21 cellular contexts compared by ENCODE assay signal in the genomic region with DNA sequence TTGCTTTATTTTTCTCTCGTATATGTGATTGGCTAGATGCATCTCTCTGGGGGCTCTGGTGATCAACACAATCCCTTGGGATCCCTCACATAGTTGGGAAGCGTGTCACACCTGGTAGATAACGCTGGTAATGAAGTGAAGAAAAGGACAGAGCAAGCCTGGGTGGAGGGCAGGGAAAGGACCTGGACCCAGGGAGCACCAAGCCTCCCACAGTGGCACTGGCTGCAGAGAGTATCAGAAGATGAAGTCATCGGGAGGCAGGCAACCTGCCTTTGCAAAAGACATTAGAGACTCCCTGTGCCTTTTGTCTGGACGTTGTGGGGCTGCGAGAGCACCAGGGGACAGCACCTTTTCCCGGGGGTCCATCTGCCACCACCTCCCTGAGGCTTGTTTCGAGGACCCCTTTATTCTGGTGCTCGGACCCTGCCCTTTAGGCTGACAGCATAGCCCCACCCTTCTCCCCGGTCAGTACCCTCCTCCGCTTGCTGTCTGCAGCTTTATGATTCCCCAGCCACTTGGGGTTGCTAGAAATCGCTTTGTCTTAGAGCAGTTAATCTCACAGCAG.
DNase-seq lines count a peak whose midpoint lies in the region; ATAC-seq and TF ChIP-seq lines count a peak whose summit lies in the region.
"Had no signal": no experiment of that assay in that cellular context is flagged by ENCODE, and none has a peak within 500 bp of the region (broad histone marks: within the 10 kb centered on the region; RNA-seq: fewer than 3 reads in every experiment).

No MANE protein-coding gene starts in this region.

- no peak overlapping the region for H3K9ac ChIP-seq in neuronal stem cell (ENCODE audit: low read depth, low read length, poor library complexity)

- H3K27me3 ChIP-seq in osteoblast (ENCODE audit: insufficient read depth, low read length) (no peaks in the 10 kb centered on the region), lower lobe of right lung (ENCODE audit: low read depth) (no peaks in the 10 kb centered on the region), neuronal stem cell (ENCODE audit: control insufficient read depth in 3 of 3, insufficient read depth in 3 of 3, low read depth in 1 of 3, low read length in 3 of 3) (no peaks in the 10 kb centered on the region)
- H3K27me3 ChIP-seq: BE2C, SJCRH30 had no signal

- H3K4me3 ChIP-seq in osteoblast (ENCODE audit: insufficient read depth, low read length): no peak overlapping the region
- H3K4me3 ChIP-seq in lower lobe of right lung: no peak overlapping the region
- H3K4me3 ChIP-seq in neuronal stem cell (ENCODE audit: low read length in 2 of 2): no peak overlapping the region
- H3K4me3 ChIP-seq: SJCRH30 had no signal

- H2BK15ac ChIP-seq in neuronal stem cell (ENCODE audit: low read length): no peak overlapping the region

- no peak overlapping the region for H2BK5ac ChIP-seq in neuronal stem cell (ENCODE audit: low read length)

- H3K4me1 Mint-ChIP-seq in chondrocyte (ENCODE audit: low read depth) (peaks cover 24% of the 10 kb centered on the region), HFFc6 (ENCODE audit: low read depth) (peaks cover 29% of the 10 kb centered on the region)
- H3K4me1 Mint-ChIP-seq: CD4-positive, alpha-beta memory T cell had no signal

- H3K18ac ChIP-seq in neuronal stem cell (ENCODE audit: low read length): no peak overlapping the region

- no peak overlapping the region for H3K4me3 Mint-ChIP-seq in chondrocyte (ENCODE audit: unreplicated experiment)
- H3K4me3 Mint-ChIP-seq in HFFc6: no peak overlapping the region
- H3K4me3 Mint-ChIP-seq: CD4-positive, alpha-beta memory T cell had no signal

- H4K8ac ChIP-seq in neuronal stem cell (ENCODE audit: low read depth, low read length): no peak overlapping the region

- no CpG with 5 or more reads among the region's 12 CpGs for WGBS in neuronal stem cell (ENCODE audit: extremely low coverage in 2 of 2, insufficient read length in 2 of 2, insufficient replicate concordance in 1 of 2), 2 donors

- H3K36me3 ChIP-seq in osteoblast (ENCODE audit: insufficient read depth, low read length) (peaks cover 15% of the 10 kb centered on the region), lower lobe of right lung (peaks cover 65% of the 10 kb centered on the region), neuronal stem cell (replicated peaks in 1 of 2; ENCODE audit: control insufficient read depth in 2 of 2, insufficient read depth in 2 of 2, low read length in 2 of 2) (peaks cover 27 to 86% of the 10 kb centered on the region in 2 donors)
- H3K36me3 ChIP-seq: BE2C, SJCRH30 had no signal

- no peak overlapping the region for H2AK5ac ChIP-seq in neuronal stem cell (ENCODE audit: low read depth, low read length)

- H3K4me2 ChIP-seq in osteoblast (ENCODE audit: insufficient read depth, low read length): no peak overlapping the region
- no peak overlapping the region for H3K4me2 ChIP-seq in neuronal stem cell (ENCODE audit: insufficient read depth, low read length, poor library complexity, severe bottlenecking)

- no peaks in the 10 kb centered on the region for H4K20me1 ChIP-seq in osteoblast (ENCODE audit: insufficient read depth, low read length)

- no peak for ATAC-seq in lower lobe of right lung

- no peak overlapping the region for H3K23ac ChIP-seq in neuronal stem cell (ENCODE audit: low read depth, low read length, poor library complexity)

- no peaks in the 10 kb centered on the region for H3K79me2 ChIP-seq in osteoblast (ENCODE audit: insufficient read depth, low read length)

- no peak overlapping the region for H3K4ac ChIP-seq in neuronal stem cell (ENCODE audit: low read length)

- H3K36me3 Mint-ChIP-seq in chondrocyte (ENCODE audit: low read depth) (peaks cover 19% of the 10 kb centered on the region), HFFc6 (ENCODE audit: low read depth) (0 out of 2 replicates have a peak, but pooled peaks cover 11% of the 10 kb centered on the region)
- H3K36me3 Mint-ChIP-seq: CD4-positive, alpha-beta memory T cell had no signal

- no peak for TF ChIP-seq CTCF in chondrocyte (IDR thresholded peaks at IDR 0.05)
- no peak for TF ChIP-seq CTCF in osteoblast (IDR thresholded peaks at IDR 0.05; ENCODE audit: extremely low read depth, low read depth, low read length)
- no peak for TF ChIP-seq CTCF in lower lobe of right lung (IDR thresholded peaks at IDR 0.05)
- no peak for TF ChIP-seq CTCF in HFFc6 (IDR thresholded peaks at IDR 0.05)

- no peaks in the 10 kb centered on the region for H3K79me1 ChIP-seq in neuronal stem cell (ENCODE audit: low read depth, low read length)

- H3K9me3 Mint-ChIP-seq in chondrocyte (ENCODE audit: low read depth) (no peaks in the 10 kb centered on the region), HFFc6 (no peaks in the 10 kb centered on the region)
- H3K9me3 Mint-ChIP-seq: CD4-positive, alpha-beta memory T cell had no signal

- intact Hi-C loops in lower lobe of right lung (cut with DNase I): no loop called here

- H3K9me3 ChIP-seq in osteoblast (ENCODE audit: low read depth, low read length) (no peaks in the 10 kb centered on the region), lower lobe of right lung (no peaks in the 10 kb centered on the region), neuronal stem cell (replicated peaks in 1 of 2; ENCODE audit: control insufficient read depth in 2 of 2, insufficient read depth in 1 of 2, low read depth in 1 of 2, low read length in 2 of 2) (no peaks in the 10 kb centered on the region)
- H3K9me3 ChIP-seq: BE2C, SJCRH30 had no signal

- no peak overlapping the region for H4K91ac ChIP-seq in neuronal stem cell (ENCODE audit: low read depth, low read length, poor library complexity)

- H3K27me3 Mint-ChIP-seq in chondrocyte (ENCODE audit: low read depth): no peaks in the 10 kb centered on the region
- H3K27me3 Mint-ChIP-seq in HFFc6 (ENCODE audit: insufficient read depth): no peaks in the 10 kb centered on the region; the same call in 1 of the 2 replicates

- no peak overlapping the region for H2BK120ac ChIP-seq in neuronal stem cell (ENCODE audit: low read depth, low read length)

- peak; percentile 10 for DNase-seq in EH (ENCODE audit: low read depth)
- DNase-seq in LHCN-M2 (ENCODE audit: low read depth): peak; percentile 14
- no peak for DNase-seq in chondrocyte (ENCODE audit: low spot score)
- peak; percentile 69 for DNase-seq in osteoblast (ENCODE audit: insufficient read length, low spot score, missing footprints)
- DNase-seq in lower lobe of right lung: no peak
- no peak for DNase-seq in HFFc6
- DNase-seq in foreskin melanocyte: no peak
- no peak for DNase-seq in neuronal stem cell (ENCODE audit: low spot score)
- DNase-seq: BE2C; Calu3; CD4-positive, alpha-beta memory T cell; H7; NCI-H1417; NCI-H187 treated with DMSO at 0.1 percent for 48 hours; NCI-H345; NCI-H526; NK-92 treated with Interleukin-12 subunit alpha and Interleukin-12 subunit beta, amount 100 ng/mL, for 24 hours; OCI-M1; SJCRH30; SW 1271 had no signal

- H3K27ac ChIP-seq in osteoblast (ENCODE audit: low read depth, low read length) (no peak overlapping the region), lower lobe of right lung (no peak overlapping the region), neuronal stem cell (replicated peaks; ENCODE audit: low read length) (no peak overlapping the region)
- H3K27ac ChIP-seq: RWPE1, SJCRH30 had no signal

- H3K27ac Mint-ChIP-seq in chondrocyte (ENCODE audit: unreplicated experiment) (peak overlapping the region; percentile 50), HFFc6 (no peak overlapping the region)
- H3K27ac Mint-ChIP-seq: CD4-positive, alpha-beta memory T cell had no signal

- no peak overlapping the region for H2BK12ac ChIP-seq in neuronal stem cell (ENCODE audit: low read length)

- H2AFZ ChIP-seq in osteoblast (ENCODE audit: low read length) (no peak overlapping the region), neuronal stem cell (ENCODE audit: low read length) (no peak overlapping the region)

- H3K4me1 ChIP-seq in osteoblast (ENCODE audit: insufficient read depth, low read length) (peaks cover 20% of the 10 kb centered on the region), lower lobe of right lung (no peaks in the 10 kb centered on the region), neuronal stem cell (ENCODE audit: control insufficient read depth in 2 of 2, insufficient read depth in 1 of 2, low read depth in 1 of 2, low read length in 2 of 2) (peaks cover 0 to 4% of the 10 kb centered on the region in 2 donors)
- H3K4me1 ChIP-seq: BE2C had no signal

- no peak overlapping the region for H3K14ac ChIP-seq in neuronal stem cell (ENCODE audit: low read length)

Comparison
In these comparisons a context has a peak if more than half of its experiments do, and no peak if none do; other contexts are left out.
1. DNase-seq: peak in EH (single experiment), LHCN-M2 (single experiment) and osteoblast (single experiment); none in chondrocyte (single experiment), lower lobe of right lung (single experiment), HFFc6 (single experiment), foreskin melanocyte (single experiment) and neuronal stem cell (single experiment).